Comparison of ENCODE assay signal across 1 cellular context in the genomic region with DNA sequence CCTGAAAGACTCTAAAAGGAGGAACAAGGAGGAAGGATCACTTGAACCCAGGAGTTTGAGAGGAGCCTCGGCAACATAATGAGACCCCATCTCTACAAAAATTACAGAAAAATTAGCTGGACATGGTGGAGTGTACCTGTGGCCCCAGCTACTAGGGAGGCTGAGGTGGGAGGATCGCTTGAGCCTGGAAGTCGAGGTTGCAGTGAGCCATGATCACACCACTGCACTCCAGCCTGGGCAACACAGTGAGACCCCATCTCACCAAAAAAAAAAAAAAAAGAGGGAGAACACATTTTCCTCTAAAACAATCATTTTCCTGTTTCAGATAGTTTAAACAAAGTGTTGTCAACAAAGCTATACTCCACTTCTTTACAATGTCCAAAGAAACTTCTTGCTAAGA.
TF ChIP-seq lines count a peak whose summit lies in the region.

No MANE protein-coding gene starts in this region.

TF ChIP-seq in GM23338, 12 proteins besides CTCF, POLR2A, EP300 and RAD21:
- TF ChIP-seq NANOG (IDR thresholded peaks at IDR 0.05; ENCODE audit: borderline replicate concordance) (no peak), ZNF331 (CRISPR knock-in tag; IDR thresholded peaks at IDR 0.05; ENCODE audit: low read depth) (no peak), ETS1 (IDR thresholded peaks at IDR 0.05) (no peak), EZH2phosphoT487 (IDR thresholded peaks at IDR 0.05; ENCODE audit: unreplicated experiment) (no peak), POLR2AphosphoS5 (IDR thresholded peaks at IDR 0.05; ENCODE audit: low read depth) (no peak), CREB1 (CRISPR knock-in tag; IDR thresholded peaks at IDR 0.05; ENCODE audit: low read depth) (no peak), STAT1 (IDR thresholded peaks at IDR 0.05; ENCODE audit: unreplicated experiment) (no peak)
- TF ChIP-seq, protein P1, sequence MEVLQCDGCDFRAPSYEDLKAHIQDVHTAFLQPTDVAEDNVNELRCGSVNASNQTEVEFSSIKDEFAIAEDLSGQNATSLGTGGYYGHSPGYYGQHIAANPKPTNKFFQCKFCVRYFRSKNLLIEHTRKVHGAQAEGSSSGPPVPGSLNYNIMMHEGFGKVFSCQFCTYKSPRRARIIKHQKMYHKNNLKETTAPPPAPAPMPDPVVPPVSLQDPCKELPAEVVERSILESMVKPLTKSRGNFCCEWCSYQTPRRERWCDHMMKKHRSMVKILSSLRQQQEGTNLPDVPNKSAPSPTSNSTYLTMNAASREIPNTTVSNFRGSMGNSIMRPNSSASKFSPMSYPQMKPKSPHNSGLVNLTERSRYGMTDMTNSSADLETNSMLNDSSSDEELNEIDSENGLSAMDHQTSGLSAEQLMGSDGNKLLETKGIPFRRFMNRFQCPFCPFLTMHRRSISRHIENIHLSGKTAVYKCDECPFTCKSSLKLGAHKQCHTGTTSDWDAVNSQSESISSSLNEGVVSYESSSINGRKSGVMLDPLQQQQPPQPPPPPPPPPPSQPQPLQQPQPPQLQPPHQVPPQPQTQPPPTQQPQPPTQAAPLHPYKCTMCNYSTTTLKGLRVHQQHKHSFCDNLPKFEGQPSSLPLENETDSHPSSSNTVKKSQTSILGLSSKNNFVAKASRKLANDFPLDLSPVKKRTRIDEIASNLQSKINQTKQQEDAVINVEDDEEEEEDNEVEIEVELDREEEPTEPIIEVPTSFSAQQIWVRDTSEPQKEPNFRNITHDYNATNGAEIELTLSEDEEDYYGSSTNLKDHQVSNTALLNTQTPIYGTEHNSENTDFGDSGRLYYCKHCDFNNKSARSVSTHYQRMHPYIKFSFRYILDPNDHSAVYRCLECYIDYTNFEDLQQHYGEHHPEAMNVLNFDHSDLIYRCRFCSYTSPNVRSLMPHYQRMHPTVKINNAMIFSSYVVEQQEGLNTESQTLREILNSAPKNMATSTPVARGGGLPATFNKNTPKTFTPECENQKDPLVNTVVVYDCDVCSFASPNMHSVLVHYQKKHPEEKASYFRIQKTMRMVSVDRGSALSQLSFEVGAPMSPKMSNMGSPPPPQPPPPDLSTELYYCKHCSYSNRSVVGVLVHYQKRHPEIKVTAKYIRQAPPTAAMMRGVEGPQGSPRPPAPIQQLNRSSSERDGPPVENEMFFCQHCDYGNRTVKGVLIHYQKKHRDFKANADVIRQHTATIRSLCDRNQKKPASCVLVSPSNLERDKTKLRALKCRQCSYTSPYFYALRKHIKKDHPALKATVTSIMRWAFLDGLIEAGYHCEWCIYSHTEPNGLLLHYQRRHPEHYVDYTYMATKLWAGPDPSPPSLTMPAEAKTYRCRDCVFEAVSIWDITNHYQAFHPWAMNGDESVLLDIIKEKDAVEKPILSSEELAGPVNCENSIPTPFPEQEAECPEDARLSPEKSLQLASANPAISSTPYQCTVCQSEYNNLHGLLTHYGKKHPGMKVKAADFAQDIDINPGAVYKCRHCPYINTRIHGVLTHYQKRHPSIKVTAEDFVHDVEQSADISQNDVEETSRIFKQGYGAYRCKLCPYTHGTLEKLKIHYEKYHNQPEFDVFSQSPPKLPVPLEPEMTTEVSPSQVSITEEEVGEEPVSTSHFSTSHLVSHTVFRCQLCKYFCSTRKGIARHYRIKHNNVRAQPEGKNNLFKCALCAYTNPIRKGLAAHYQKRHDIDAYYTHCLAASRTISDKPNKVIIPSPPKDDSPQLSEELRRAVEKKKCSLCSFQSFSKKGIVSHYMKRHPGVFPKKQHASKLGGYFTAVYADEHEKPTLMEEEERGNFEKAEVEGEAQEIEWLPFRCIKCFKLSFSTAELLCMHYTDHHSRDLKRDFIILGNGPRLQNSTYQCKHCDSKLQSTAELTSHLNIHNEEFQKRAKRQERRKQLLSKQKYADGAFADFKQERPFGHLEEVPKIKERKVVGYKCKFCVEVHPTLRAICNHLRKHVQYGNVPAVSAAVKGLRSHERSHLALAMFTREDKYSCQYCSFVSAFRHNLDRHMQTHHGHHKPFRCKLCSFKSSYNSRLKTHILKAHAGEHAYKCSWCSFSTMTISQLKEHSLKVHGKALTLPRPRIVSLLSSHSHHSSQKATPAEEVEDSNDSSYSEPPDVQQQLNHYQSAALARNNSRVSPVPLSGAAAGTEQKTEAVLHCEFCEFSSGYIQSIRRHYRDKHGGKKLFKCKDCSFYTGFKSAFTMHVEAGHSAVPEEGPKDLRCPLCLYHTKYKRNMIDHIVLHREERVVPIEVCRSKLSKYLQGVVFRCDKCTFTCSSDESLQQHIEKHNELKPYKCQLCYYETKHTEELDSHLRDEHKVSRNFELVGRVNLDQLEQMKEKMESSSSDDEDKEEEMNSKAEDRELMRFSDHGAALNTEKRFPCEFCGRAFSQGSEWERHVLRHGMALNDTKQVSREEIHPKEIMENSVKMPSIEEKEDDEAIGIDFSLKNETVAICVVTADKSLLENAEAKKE (CRISPR knock-in tag; IDR thresholded peaks at IDR 0.05), result no peak
TF ChIP-seq in GM23338: peak in this region for 0.
